ENCODE assay signal across 8 cellular contexts in genomic region chr3:11508346-11509174, GRCh38.
A peak's percentile ranks its signal among the peaks of the same experiment; 100 is the strongest.
DNase-seq lines count a peak whose midpoint lies in the region; ATAC-seq and TF ChIP-seq lines count a peak whose summit lies in the region.

No MANE protein-coding gene starts in this region.

- H3K27ac Mint-ChIP-seq in activated CD4-positive, alpha-beta memory T cell treated with anti-CD3 and anti-CD28 coated beads, Interleukin-2, amount 10 ng/mL, durations not matched to agents 7 days and 5 days: no peak overlapping the region

- no peaks in the 10 kb centered on the region for H3K27me3 Mint-ChIP-seq in activated CD4-positive, alpha-beta memory T cell treated with anti-CD3 and anti-CD28 coated beads, Interleukin-2, amount 10 ng/mL, durations not matched to agents 7 days and 5 days

- no peaks in the 10 kb centered on the region for H3K79me1 ChIP-seq in neuronal stem cell (ENCODE audit: low read depth, low read length)

- H3K4me2 ChIP-seq in fibroblast of lung (ENCODE audit: extremely low read depth, insufficient read depth, low read length): peak overlapping the region; percentile 60
- no peak overlapping the region for H3K4me2 ChIP-seq in neuronal stem cell (ENCODE audit: insufficient read depth, low read length, poor library complexity, severe bottlenecking)

- no peak for ATAC-seq in HG02642 (IDR thresholded peaks at IDR 0.05; ENCODE audit: poor library complexity, unreplicated experiment)

- no peak overlapping the region for H3K14ac ChIP-seq in neuronal stem cell (ENCODE audit: low read length)

- H2AFZ ChIP-seq in fibroblast of lung (ENCODE audit: low read length) (no peak overlapping the region), neuronal stem cell (ENCODE audit: low read length) (peak overlapping the region; percentile 66)

- H4K91ac ChIP-seq in neuronal stem cell (ENCODE audit: low read depth, low read length, poor library complexity): no peak overlapping the region

- H3K27ac ChIP-seq in 22Rv1 (peak overlapping the region; percentile 76), SK-N-MC (peak overlapping the region; percentile 87), fibroblast of lung (ENCODE audit: insufficient read depth, low read length) (peak overlapping the region; percentile 51), neuronal stem cell (replicated peaks; ENCODE audit: low read length) (no peak overlapping the region)

- POLR2A ChIA-PET in activated CD4-positive, alpha-beta memory T cell treated with anti-CD3 and anti-CD28 coated beads, Interleukin-2, amount 10 ng/mL, durations not matched to agents 7 days and 5 days (lab: Charles Lee): no interaction called here

- H2BK12ac ChIP-seq in neuronal stem cell (ENCODE audit: low read length): no peak overlapping the region

- DNase-seq in SK-N-MC (ENCODE audit: low read depth, low spot score) (no peak), fibroblast of lung (ENCODE audit: low read depth in 2 of 2) (no peak), neuronal stem cell (ENCODE audit: low spot score) (no peak), LoVo (ENCODE audit: low spot score) (no peak)
- DNase-seq in activated CD4-positive, alpha-beta T cell treated with anti-CD3 and anti-CD28 coated beads, Interleukin-2, amount 50 U/mL, for 4 hours: no peak
- DNase-seq in activated CD4-positive, alpha-beta memory T cell treated with anti-CD3 and anti-CD28 coated beads, Interleukin-2, amount 10 ng/mL, durations not matched to agents 7 days and 5 days: no peak

- no peak overlapping the region for H3K4me3 Mint-ChIP-seq in activated CD4-positive, alpha-beta memory T cell treated with anti-CD3 and anti-CD28 coated beads, Interleukin-2, amount 10 ng/mL, durations not matched to agents 7 days and 5 days

- H3K27me3 ChIP-seq in fibroblast of lung (ENCODE audit: control insufficient read depth, insufficient read depth, low read length) (no peaks in the 10 kb centered on the region), neuronal stem cell (ENCODE audit: control insufficient read depth in 3 of 3, insufficient read depth in 3 of 3, low read depth in 1 of 3, low read length in 3 of 3) (no peaks in the 10 kb centered on the region)

- no peak overlapping the region for H2BK15ac ChIP-seq in neuronal stem cell (ENCODE audit: low read length)

- no peak overlapping the region for H3K4ac ChIP-seq in neuronal stem cell (ENCODE audit: low read length)

- H3K4me3 ChIP-seq in SK-N-MC (peak overlapping the region; percentile 43; the same call in 1 of the 2 replicates), fibroblast of lung (replicated peaks in 1 of 4; ENCODE audit: control extremely low read depth in 1 of 4, insufficient read depth in 1 of 4, low read depth in 3 of 4, low read length in 4 of 4) (peak overlapping the region in 1 of 4 experiments; percentile 14), neuronal stem cell (ENCODE audit: low read length in 2 of 2) (no peak overlapping the region)

- no peaks in the 10 kb centered on the region for H3K9me3 Mint-ChIP-seq in activated CD4-positive, alpha-beta memory T cell treated with anti-CD3 and anti-CD28 coated beads, Interleukin-2, amount 10 ng/mL, durations not matched to agents 7 days and 5 days

- no peak overlapping the region for H2BK120ac ChIP-seq in neuronal stem cell (ENCODE audit: low read depth, low read length)

- no peaks in the 10 kb centered on the region for H4K20me1 ChIP-seq in fibroblast of lung (ENCODE audit: control insufficient read depth, extremely low read depth, insufficient read depth, low read length)

- CTCF ChIA-PET in activated CD4-positive, alpha-beta memory T cell treated with anti-CD3 and anti-CD28 coated beads, Interleukin-2, amount 10 ng/mL, durations not matched to agents 7 days and 5 days (lab: Charles Lee): no interaction called here

- no peak overlapping the region for H2AK5ac ChIP-seq in neuronal stem cell (ENCODE audit: low read depth, low read length)

- H3K36me3 ChIP-seq in SK-N-MC (ENCODE audit: insufficient read depth, low read length): no peaks in the 10 kb centered on the region
- no peaks in the 10 kb centered on the region for H3K36me3 ChIP-seq in fibroblast of lung (ENCODE audit: control insufficient read depth, insufficient read depth, low read length)
- no peaks in the 10 kb centered on the region for H3K36me3 ChIP-seq in neuronal stem cell (replicated peaks in 1 of 2; ENCODE audit: control insufficient read depth in 2 of 2, insufficient read depth in 2 of 2, low read length in 2 of 2)

- no peaks in the 10 kb centered on the region for H3K9me3 ChIP-seq in SK-N-MC (ENCODE audit: low read depth, low read length)
- H3K9me3 ChIP-seq in fibroblast of lung (ENCODE audit: control insufficient read depth, insufficient read depth, low read depth, low read length): no peaks in the 10 kb centered on the region
- H3K9me3 ChIP-seq in neuronal stem cell (replicated peaks in 1 of 2; ENCODE audit: control insufficient read depth in 2 of 2, insufficient read depth in 1 of 2, low read depth in 1 of 2, low read length in 2 of 2): no peaks in the 10 kb centered on the region

- TF ChIP-seq CTCF in 22Rv1 (IDR thresholded peaks at IDR 0.05) (no peak), fibroblast of lung (conservative IDR thresholded peaks at IDR 0.05 in 1 of 2, IDR thresholded peaks at IDR 0.05 in 1 of 2; ENCODE audit: low read depth in 1 of 2, low read length in 2 of 2) (no peak)

- no peaks in the 10 kb centered on the region for H3K79me2 ChIP-seq in fibroblast of lung (ENCODE audit: control insufficient read depth, insufficient read depth, low read length)

- peaks cover 18% of the 10 kb centered on the region for H3K4me1 ChIP-seq in fibroblast of lung (ENCODE audit: control insufficient read depth, extremely low read depth, insufficient read depth, low read length)
- peaks cover 12 to 21% of the 10 kb centered on the region in 2 donors for H3K4me1 ChIP-seq in neuronal stem cell (ENCODE audit: control insufficient read depth in 2 of 2, insufficient read depth in 1 of 2, low read depth in 1 of 2, low read length in 2 of 2)

- H3K18ac ChIP-seq in neuronal stem cell (ENCODE audit: low read length): no peak overlapping the region

- H2BK5ac ChIP-seq in neuronal stem cell (ENCODE audit: low read length): no peak overlapping the region

- H3K23ac ChIP-seq in neuronal stem cell (ENCODE audit: low read depth, low read length, poor library complexity): no peak overlapping the region

- WGBS in neuronal stem cell (ENCODE audit: extremely low coverage in 2 of 2, insufficient read length in 2 of 2, insufficient replicate concordance in 1 of 2), 2 donors: no CpG with 5 or more reads among the region's 5 CpGs

- H3K4me1 Mint-ChIP-seq in activated CD4-positive, alpha-beta memory T cell treated with anti-CD3 and anti-CD28 coated beads, Interleukin-2, amount 10 ng/mL, durations not matched to agents 7 days and 5 days: no peaks in the 10 kb centered on the region

- no peak overlapping the region for H4K8ac ChIP-seq in neuronal stem cell (ENCODE audit: low read depth, low read length)

- H3K9ac ChIP-seq in SK-N-MC (ENCODE audit: insufficient read length) (peak overlapping the region; percentile 55), fibroblast of lung (ENCODE audit: insufficient read depth, low read length) (no peak overlapping the region), neuronal stem cell (ENCODE audit: low read depth, low read length, poor library complexity) (no peak overlapping the region)

- H3K36me3 Mint-ChIP-seq in activated CD4-positive, alpha-beta memory T cell treated with anti-CD3 and anti-CD28 coated beads, Interleukin-2, amount 10 ng/mL, durations not matched to agents 7 days and 5 days (ENCODE audit: low read depth): no peaks in the 10 kb centered on the region
